ENCODE assay signal across 26 cellular contexts in genomic region chr1:177620636-177621190, GRCh38.
A peak's percentile ranks its signal among the peaks of the same experiment; 100 is the strongest.
DNase-seq lines count a peak whose midpoint lies in the region; ATAC-seq and TF ChIP-seq lines count a peak whose summit lies in the region.
"Had no signal": no experiment of that assay in that cellular context is flagged by ENCODE, and none has a peak within 500 bp of the region (broad histone marks: within the 10 kb centered on the region; RNA-seq: fewer than 3 reads in every experiment).

No MANE protein-coding gene starts in this region.

- in situ Hi-C loops in mammary epithelial cell (cut with MboI; ENCODE audit: low sequenced_read_pairs in 2 of 2), result no loop called here

- no peak overlapping the region for H3K27ac Mint-ChIP-seq in activated CD4-positive, alpha-beta memory T cell treated with anti-CD3 and anti-CD28 coated beads, Interleukin-2, amount 10 ng/mL, durations not matched to agents 7 days and 5 days
- H3K27ac Mint-ChIP-seq: activated naive CD4-positive, alpha-beta T cell treated with anti-CD3 and anti-CD28 coated beads, Interleukin-2, amount 50 U/mL, for 24 hours; activated T-cell treated with anti-CD3 and anti-CD28 coated beads, Interleukin-2, amount 50 U/mL, for 72 hours; dendritic cell treated with granulocyte-macrophage colony-stimulating factor and Interleukin-4, amounts not matched to agents 40 ng/mL and 50 ng/mL, for 4 days; naive B cell; stimulated activated naive CD8-positive, alpha-beta T cell treated with anti-CD3 and anti-CD28 coated beads, Interleukin-15, amount 100 ng/mL, for 72 hours; T-helper 2 cell treated with Interferon-gamma antibody and Interleukin-4, amounts not matched to agents 5 μg/mL and 100 μg/mL, for 36 hours had no signal

- peak; percentile 21 for DNase-seq in mammary epithelial cell
- DNase-seq in breast epithelium (ENCODE audit: low spot score in 2 of 2), result no peak
- DNase-seq in dedifferentiated amniotic fluid mesenchymal stem cell (ENCODE audit: extremely low spot score), result peak; percentile 45
- peak; percentile 89 for DNase-seq in kidney tubule cell (ENCODE audit: low spot score)
- no peak for DNase-seq in omental fat pad (ENCODE audit: low spot score)
- DNase-seq in NCI-H2196 (lab: John Stamatoyannopoulos, UW; ENCODE audit: unreplicated experiment), result no peak
- DNase-seq in NCI-H1694 (lab: John Stamatoyannopoulos, UW), result no peak
- DNase-seq in activated CD4-positive, alpha-beta memory T cell treated with anti-CD3 and anti-CD28 coated beads, Interleukin-2, amount 10 ng/mL, durations not matched to agents 7 days and 5 days, result no peak
- DNase-seq: activated CD4-positive, CD25-positive, alpha-beta regulatory T cell; activated T-cell treated with anti-CD3 and anti-CD28 coated beads, Interleukin-2, amount 50 U/mL, for 72 hours; body of pancreas; glutamatergic neuron; naive B cell; NCI-H1105 treated with DMSO at 0.1 percent for 48 hours; NCI-H2107; NCI-H774; ovary; stimulated activated naive CD8-positive, alpha-beta T cell treated with anti-CD3 and anti-CD28 coated beads, Interleukin-15, amount 100 ng/mL, for 72 hours; upper lobe of right lung had no signal

- no peak overlapping the region for H3K27ac ChIP-seq in mammary epithelial cell (ENCODE audit: insufficient read depth, low read depth, low read length)
- H3K27ac ChIP-seq in breast epithelium, result no peak overlapping the region
- H3K27ac ChIP-seq: BLaER1, body of pancreas, ovary, SJSA1, upper lobe of right lung had no signal

- no TSS peak for BruUV-seq in mammary epithelial cell (replicated peaks; lab: Mats Ljungman, UMichigan)

- H3K4me1 ChIP-seq in mammary epithelial cell (ENCODE audit: insufficient read depth, low read length) (no peaks in the 10 kb centered on the region), breast epithelium (no peaks in the 10 kb centered on the region)
- H3K4me1 ChIP-seq: BLaER1, body of pancreas, HAP-1, SJSA1, upper lobe of right lung had no signal

- intact Hi-C loops in mammary epithelial cell (cut with micrococcal nuclease) (no loop called here), breast epithelium (cut with DNase I; ENCODE audit: low total_unique reads) (no loop called here)

- no peaks in the 10 kb centered on the region for H4K20me1 ChIP-seq in mammary epithelial cell (ENCODE audit: insufficient read depth, low read length)
- H4K20me1 ChIP-seq: BLaER1 had no signal

- H3K9me3 ChIP-seq in mammary epithelial cell (replicated peaks; ENCODE audit: insufficient read depth, low read length) (no peaks in the 10 kb centered on the region), breast epithelium (no peaks in the 10 kb centered on the region)
- H3K9me3 ChIP-seq: BLaER1, body of pancreas, HAP-1, ovary, SJSA1, upper lobe of right lung had no signal

- no peaks in the 10 kb centered on the region for H3K36me3 ChIP-seq in mammary epithelial cell (ENCODE audit: insufficient read depth, low read length)
- H3K36me3 ChIP-seq in breast epithelium, result no peaks in the 10 kb centered on the region
- H3K36me3 ChIP-seq: BLaER1, HAP-1, ovary, SJSA1, upper lobe of right lung had no signal

- ATAC-seq in omental fat pad (ENCODE audit: low FRiP score), result no peak
- ATAC-seq: activated T-cell treated with anti-CD3 and anti-CD28 coated beads, Interleukin-2, amount 50 U/mL, for 72 hours; body of pancreas; stimulated activated naive CD8-positive, alpha-beta T cell treated with anti-CD3 and anti-CD28 coated beads, Interleukin-15, amount 100 ng/mL, for 72 hours; upper lobe of right lung had no signal

- no peak for TF ChIP-seq POLR2A in breast epithelium (IDR thresholded peaks at IDR 0.05)

- WGBS in mammary epithelial cell (ENCODE audit: low coverage, missing lambda C conversion rate), result 54% methylated on average over 4 of the region's 4 CpGs

- dilution Hi-C loops in mammary epithelial cell (cut with HindIII; ENCODE audit: low sequenced_read_pairs), result no loop called here

- H3K27me3 Mint-ChIP-seq in activated CD4-positive, alpha-beta memory T cell treated with anti-CD3 and anti-CD28 coated beads, Interleukin-2, amount 10 ng/mL, durations not matched to agents 7 days and 5 days, result no peaks in the 10 kb centered on the region
- H3K27me3 Mint-ChIP-seq: activated naive CD4-positive, alpha-beta T cell treated with anti-CD3 and anti-CD28 coated beads, Interleukin-2, amount 50 U/mL, for 24 hours; dendritic cell treated with granulocyte-macrophage colony-stimulating factor and Interleukin-4, amounts not matched to agents 40 ng/mL and 50 ng/mL, for 4 days; naive B cell; stimulated activated naive CD8-positive, alpha-beta T cell treated with anti-CD3 and anti-CD28 coated beads, Interleukin-15, amount 100 ng/mL, for 72 hours had no signal

- no peaks in the 10 kb centered on the region for H3K79me2 ChIP-seq in mammary epithelial cell (ENCODE audit: insufficient read depth, low read length)

- H3K27me3 ChIP-seq in mammary epithelial cell (ENCODE audit: insufficient read depth, low read length) (no peaks in the 10 kb centered on the region), breast epithelium (no peaks in the 10 kb centered on the region)
- H3K27me3 ChIP-seq: BLaER1, body of pancreas, ovary, upper lobe of right lung had no signal

- POLR2A ChIA-PET in activated CD4-positive, alpha-beta memory T cell treated with anti-CD3 and anti-CD28 coated beads, Interleukin-2, amount 10 ng/mL, durations not matched to agents 7 days and 5 days (lab: Charles Lee), result no interaction called here

- CTCF ChIA-PET in mammary epithelial cell (lab: Charles Lee; ENCODE audit: low non-redundant PET), result no interaction called here
- CTCF ChIA-PET in activated CD4-positive, alpha-beta memory T cell treated with anti-CD3 and anti-CD28 coated beads, Interleukin-2, amount 10 ng/mL, durations not matched to agents 7 days and 5 days (lab: Charles Lee), result no interaction called here

- H3K36me3 Mint-ChIP-seq in activated CD4-positive, alpha-beta memory T cell treated with anti-CD3 and anti-CD28 coated beads, Interleukin-2, amount 10 ng/mL, durations not matched to agents 7 days and 5 days (ENCODE audit: low read depth), result no peaks in the 10 kb centered on the region
- H3K36me3 Mint-ChIP-seq: activated naive CD4-positive, alpha-beta T cell treated with anti-CD3 and anti-CD28 coated beads, Interleukin-2, amount 50 U/mL, for 24 hours; naive B cell had no signal

- H3K4me3 ChIP-seq in mammary epithelial cell (replicated peaks in 1 of 3; ENCODE audit: insufficient read depth in 1 of 3, low read depth in 2 of 3, low read length in 3 of 3) (no peak overlapping the region), breast epithelium (no peak overlapping the region)
- H3K4me3 ChIP-seq: BLaER1, body of pancreas, HAP-1, lung, ovary, SJSA1, upper lobe of right lung had no signal

- H3K9me3 Mint-ChIP-seq in activated CD4-positive, alpha-beta memory T cell treated with anti-CD3 and anti-CD28 coated beads, Interleukin-2, amount 10 ng/mL, durations not matched to agents 7 days and 5 days, result no peaks in the 10 kb centered on the region

- no peak overlapping the region for H3K9ac ChIP-seq in mammary epithelial cell (ENCODE audit: insufficient read depth, low read length)
- H3K9ac ChIP-seq: BLaER1 had no signal

- no peak overlapping the region for H3K4me2 ChIP-seq in mammary epithelial cell (ENCODE audit: insufficient read depth, low read depth, low read length)
- H3K4me2 ChIP-seq: BLaER1 had no signal

- H2AFZ ChIP-seq in mammary epithelial cell (ENCODE audit: low read depth, low read length), result no peak overlapping the region

- TF ChIP-seq CTCF in mammary epithelial cell (conservative IDR thresholded peaks at IDR 0.05 in 1 of 2, IDR thresholded peaks at IDR 0.05 in 1 of 2; ENCODE audit: extremely low read depth in 1 of 2, insufficient read depth in 1 of 2, low read depth in 1 of 2, low read length in 2 of 2) (no peak), breast epithelium (IDR thresholded peaks at IDR 0.05) (no peak), omental fat pad (IDR thresholded peaks at IDR 0.05) (no peak)

- no peaks in the 10 kb centered on the region for H3K4me1 Mint-ChIP-seq in activated CD4-positive, alpha-beta memory T cell treated with anti-CD3 and anti-CD28 coated beads, Interleukin-2, amount 10 ng/mL, durations not matched to agents 7 days and 5 days
- H3K4me1 Mint-ChIP-seq: activated naive CD4-positive, alpha-beta T cell treated with anti-CD3 and anti-CD28 coated beads, Interleukin-2, amount 50 U/mL, for 24 hours; naive B cell; stimulated activated naive CD8-positive, alpha-beta T cell treated with anti-CD3 and anti-CD28 coated beads, Interleukin-15, amount 100 ng/mL, for 72 hours had no signal

- no peak overlapping the region for H3K4me3 Mint-ChIP-seq in activated CD4-positive, alpha-beta memory T cell treated with anti-CD3 and anti-CD28 coated beads, Interleukin-2, amount 10 ng/mL, durations not matched to agents 7 days and 5 days
- H3K4me3 Mint-ChIP-seq: activated naive CD4-positive, alpha-beta T cell treated with anti-CD3 and anti-CD28 coated beads, Interleukin-2, amount 50 U/mL, for 24 hours; activated T-cell treated with anti-CD3 and anti-CD28 coated beads, Interleukin-2, amount 50 U/mL, for 72 hours; dendritic cell treated with granulocyte-macrophage colony-stimulating factor and Interleukin-4, amounts not matched to agents 40 ng/mL and 50 ng/mL, for 4 days; naive B cell; stimulated activated naive CD8-positive, alpha-beta T cell treated with anti-CD3 and anti-CD28 coated beads, Interleukin-15, amount 100 ng/mL, for 72 hours; T-helper 2 cell treated with Interferon-gamma antibody and Interleukin-4, amounts not matched to agents 5 μg/mL and 100 μg/mL, for 36 hours had no signal

Comparison
In these comparisons a context has a peak if more than half of its experiments do, and no peak if none do; other contexts are left out.
1. DNase-seq: peak in mammary epithelial cell (single experiment), dedifferentiated amniotic fluid mesenchymal stem cell (single experiment) and kidney tubule cell (single experiment); none in breast epithelium (0 of 2), omental fat pad (single experiment), NCI-H2196 (single experiment), NCI-H1694 (single experiment) and activated CD4-positive, alpha-beta memory T cell treated with anti-CD3 and anti-CD28 coated beads, Interleukin-2, amount 10 ng/mL, durations not matched to agents 7 days and 5 days (single experiment).